ENCODE assay signal across 8 cellular contexts in genomic region chr2:65436825-65437221, GRCh38. TPM values are rescaled to one million over a fixed set of nuclear protein-coding genes. Genes with fewer than 3 reads are reported as not detected.
DNase-seq lines count a peak whose midpoint lies in the region; TF ChIP-seq lines count a peak whose summit lies in the region.

No MANE protein-coding gene starts in this region.

- in situ Hi-C loops in astrocyte of the spinal cord (cut with HindIII; ENCODE audit: low sequenced_read_pairs), result no loop called here

- H3K4me1 ChIP-seq in subcutaneous abdominal adipose tissue (ENCODE audit: control insufficient read depth in 5 of 5, insufficient read depth in 5 of 5, low read length in 5 of 5), result peaks cover 0 to 29% (median 21%) of the 10 kb centered on the region in 5 donors

- H3K9me3 Mint-ChIP-seq in HFFc6, result no peaks in the 10 kb centered on the region

- no peak for TF ChIP-seq POLR2A in lower leg skin (IDR thresholded peaks at IDR 0.05)

- 6 to 10% methylated on average over 12 of the region's 12 CpGs for WGBS in lower leg skin, 2 donors

- peak; percentile 58 for DNase-seq in NK-92 treated with Interleukin-12 subunit alpha and Interleukin-12 subunit beta, amount 100 ng/mL, for 24 hours (lab: John Stamatoyannopoulos, UW)
- DNase-seq in NK-92 (lab: John Stamatoyannopoulos, UW; ENCODE audit: unreplicated experiment) (no peak), HFFc6 (no peak), NCI-H526 treated with DMSO at 0.1 percent for 48 hours (lab: John Stamatoyannopoulos, UW) (peak; percentile 57), astrocyte of the spinal cord (ENCODE audit: low read depth, low spot score) (no peak), lower leg skin (ENCODE audit: low spot score in 2 of 2) (no peak), DMS 273 (lab: John Stamatoyannopoulos, UW; ENCODE audit: unreplicated experiment) (no peak)

- intact Hi-C loops in lower leg skin (cut with DNase I; ENCODE audit: low total_unique reads), result loop anchor here (5.0 kb wide), 1 partner anchor 135 kb away; no protein-coding TSS in a partner anchor

- TF ChIP-seq CTCF in HFFc6 (IDR thresholded peaks at IDR 0.05), result no peak
- TF ChIP-seq CTCF in astrocyte of the spinal cord (IDR thresholded peaks at IDR 0.05; ENCODE audit: low read depth, low read length), result no peak
- no peak for TF ChIP-seq CTCF in lower leg skin (IDR thresholded peaks at IDR 0.05)

- peak overlapping the region; percentile 93 for H3K27ac ChIP-seq in subcutaneous abdominal adipose tissue (ENCODE audit: low read depth, low read length)

- H3K9ac ChIP-seq in subcutaneous abdominal adipose tissue (ENCODE audit: low read length in 5 of 5), result peak overlapping the region; percentile 56 to 93 (median 71)

- H3K4me3 ChIP-seq in astrocyte of the spinal cord (ENCODE audit: low read depth, low read length) (peak overlapping the region; percentile 68), lower leg skin (ENCODE audit: low read depth, poor library complexity, severe bottlenecking) (peak overlapping the region; percentile 72), subcutaneous abdominal adipose tissue (ENCODE audit: low read depth in 1 of 5, low read length in 5 of 5) (peak overlapping the region; percentile 68 to 82 (median 80))

- H3K27me3 ChIP-seq in subcutaneous abdominal adipose tissue (ENCODE audit: control insufficient read depth in 5 of 5, insufficient read depth in 4 of 5, low read length in 5 of 5), result no peaks in the 10 kb centered on the region

- H3K4me3 Mint-ChIP-seq in HFFc6, result peak overlapping the region; percentile 96

- no peaks in the 10 kb centered on the region for H3K36me3 ChIP-seq in subcutaneous abdominal adipose tissue (ENCODE audit: control insufficient read depth in 5 of 5, insufficient read depth in 5 of 5, low read length in 5 of 5)

- no peaks in the 10 kb centered on the region for H3K36me3 Mint-ChIP-seq in HFFc6 (ENCODE audit: low read depth)

- H3K4me1 Mint-ChIP-seq in HFFc6 (ENCODE audit: low read depth), result peaks cover 32% of the 10 kb centered on the region

- peaks cover 5% of the 10 kb centered on the region for H3K27me3 Mint-ChIP-seq in HFFc6 (ENCODE audit: insufficient read depth)

- no peaks in the 10 kb centered on the region for H3K9me3 ChIP-seq in subcutaneous abdominal adipose tissue (ENCODE audit: control insufficient read depth in 5 of 5, low read length in 5 of 5)

- H3K27ac Mint-ChIP-seq in HFFc6, result peak overlapping the region; percentile 99

RNA-seq across cellular contexts. Expression of gene SPRED2, which starts 4.4 kb away (rescaled TPM):
- 10 to 100 TPM; 28.7 to 38.5 (median 33.3) TPM for total RNA-seq in HFFc6 (2021; fragmentation: NEBNext Ultra II Directional; extraction: Animal tissue kit (Norgen Biotek cat#: 25700))
- total RNA-seq in lower leg skin, result 10 to 100 TPM; 14.5 to 21.7 (median 16.6) TPM

Comparison
In these comparisons a context has a peak if more than half of its experiments do, and no peak if none do; other contexts are left out.
1. DNase-seq: peak in NK-92 treated with Interleukin-12 subunit alpha and Interleukin-12 subunit beta, amount 100 ng/mL, for 24 hours (single experiment) and NCI-H526 treated with DMSO at 0.1 percent for 48 hours (single experiment); none in NK-92 (single experiment), HFFc6 (single experiment), astrocyte of the spinal cord (single experiment), lower leg skin (0 of 2) and DMS 273 (single experiment).
2. Peak in every context shown above with its lines, with median percentiles within 50 percentile points of each other: H3K4me3 ChIP-seq.